Comparison of ENCODE assay signal across 1 cellular context in genomic region chr12:56941299-56942017, GRCh38.
TF ChIP-seq lines count a peak whose summit lies in the region.

No MANE protein-coding gene starts in this region.

TF ChIP-seq in HepG2, 621 proteins besides CTCF, POLR2A, EP300 and RAD21 (continued from another document and continues in another):
- TF ChIP-seq ZNF576 (CRISPR knock-in tag; IDR thresholded peaks at IDR 0.05) (no peak), ZNF678 (CRISPR knock-in tag; IDR thresholded peaks at IDR 0.05) (no peak), CC2D1A (CRISPR knock-in tag; IDR thresholded peaks at IDR 0.05) (no peak), NFE2 (CRISPR knock-in tag; IDR thresholded peaks at IDR 0.05) (peak; percentile 92), CBX5 (CRISPR knock-in tag; IDR thresholded peaks at IDR 0.05; ENCODE audit: borderline replicate concordance) (no peak), MBNL3 (CRISPR knock-in tag; conservative IDR thresholded peaks at IDR 0.05) (no peak), ETV5 (CRISPR knock-in tag; IDR thresholded peaks at IDR 0.05; ENCODE audit: borderline replicate concordance) (peak; percentile 69; the same call in 1 of the 2 replicates), ELK4 (CRISPR knock-in tag; IDR thresholded peaks at IDR 0.05; ENCODE audit: borderline replicate concordance) (no peak), ZMAT3 (CRISPR knock-in tag; conservative IDR thresholded peaks at IDR 0.05) (peak; percentile 57; the same call in 1 of the 2 replicates), MAFK (conservative IDR thresholded peaks at IDR 0.05 in 1 of 2, IDR thresholded peaks at IDR 0.05 in 1 of 2; ENCODE audit: low read length in 2 of 2) (peak; percentile 78 to 91), NR2F1 (CRISPR knock-in tag; IDR thresholded peaks at IDR 0.05) (peak; percentile 58 to 80; a peak in 3 of 4 replicates), USF2 (IDR thresholded peaks at IDR 0.05; ENCODE audit: low read depth, low read length) (no peak), USF2 (CRISPR knock-in tag; IDR thresholded peaks at IDR 0.05; ENCODE audit: borderline replicate concordance) (no peak; the same call in 1 of the 2 replicates), HOXA5 (CRISPR knock-in tag; IDR thresholded peaks at IDR 0.05) (no peak; the same call in 1 of the 2 replicates), MEIS1 (CRISPR knock-in tag; IDR thresholded peaks at IDR 0.05; ENCODE audit: borderline replicate concordance) (peak; percentile 93; the same call in 1 of the 2 replicates), HNRNPUL1 (IDR thresholded peaks at IDR 0.05; ENCODE audit: low read depth, low read length) (no peak), SMAD3 (CRISPR knock-in tag; IDR thresholded peaks at IDR 0.05) (0 out of 2 replicates have a peak, but pooled peaks have one; percentile 25), MTF2 (CRISPR knock-in tag; IDR thresholded peaks at IDR 0.05; ENCODE audit: borderline replicate concordance) (no peak), ZNF879 (CRISPR knock-in tag; IDR thresholded peaks at IDR 0.05) (no peak), ZNF180 (CRISPR knock-in tag; IDR thresholded peaks at IDR 0.05; ENCODE audit: borderline replicate concordance, low read depth) (no peak), SOX6 (IDR thresholded peaks at IDR 0.05) (no peak), SOX6 (CRISPR knock-in tag; IDR thresholded peaks at IDR 0.05) (peak; percentile 90), THAP7 (CRISPR knock-in tag; IDR thresholded peaks at IDR 0.05) (no peak), ZUFSP (CRISPR knock-in tag; IDR thresholded peaks at IDR 0.05; ENCODE audit: borderline replicate concordance) (no peak), ZNF543 (CRISPR knock-in tag; IDR thresholded peaks at IDR 0.05) (no peak), HOXA9 (CRISPR knock-in tag; IDR thresholded peaks at IDR 0.05; ENCODE audit: borderline replicate concordance) (no peak), ATF5 (CRISPR knock-in tag; IDR thresholded peaks at IDR 0.05; ENCODE audit: low read depth) (no peak), ZEB1 (IDR thresholded peaks at IDR 0.05; ENCODE audit: insufficient replicate concordance, low read depth) (no peak), DZIP1 (CRISPR knock-in tag; IDR thresholded peaks at IDR 0.05) (no peak), ZNF121 (CRISPR knock-in tag; IDR thresholded peaks at IDR 0.05) (no peak), RARG (CRISPR knock-in tag; IDR thresholded peaks at IDR 0.05; ENCODE audit: low read depth) (no peak), TBL1XR1 (IDR thresholded peaks at IDR 0.05; ENCODE audit: borderline replicate concordance, low read length, partially characterized antibody) (peak; percentile 81), NAIF1 (CRISPR knock-in tag; IDR thresholded peaks at IDR 0.05; ENCODE audit: borderline replicate concordance) (no peak), ATF3 (CRISPR knock-in tag; IDR thresholded peaks at IDR 0.05) (no peak; the same call in 1 of the 2 replicates), NR3C1 (CRISPR knock-in tag; IDR thresholded peaks at IDR 0.05) (no peak), ZNF224 (CRISPR knock-in tag; IDR thresholded peaks at IDR 0.05) (no peak), ZGPAT (CRISPR knock-in tag; IDR thresholded peaks at IDR 0.05) (peak; percentile 71; the same call in 1 of the 2 replicates), RBM22 (optimal IDR thresholded peaks at IDR 0.05; ENCODE audit: low read length) (no peak), SP1 (IDR thresholded peaks at IDR 0.05) (no peak), SP1 (CRISPR knock-in tag; IDR thresholded peaks at IDR 0.05) (no peak), ZNF235 (CRISPR knock-in tag; IDR thresholded peaks at IDR 0.05; ENCODE audit: borderline replicate concordance) (no peak), ATF7 (IDR thresholded peaks at IDR 0.05) (no peak), ATF7 (CRISPR knock-in tag; IDR thresholded peaks at IDR 0.05) (peak; percentile 43; the same call in 1 of the 2 replicates), KDM2A (CRISPR knock-in tag; IDR thresholded peaks at IDR 0.05; ENCODE audit: borderline replicate concordance, low read depth) (no peak; the same call in 1 of the 2 replicates), ZNF639 (CRISPR knock-in tag; conservative IDR thresholded peaks at IDR 0.05) (no peak; the same call in 1 of the 2 replicates), ZNF512B (CRISPR knock-in tag; IDR thresholded peaks at IDR 0.05; ENCODE audit: borderline replicate concordance) (peak; percentile 46; the same call in 1 of the 2 replicates), UBTF (CRISPR knock-in tag; IDR thresholded peaks at IDR 0.05) (no peak)
